ENCODE assay signal across 22 cellular contexts in genomic region chr6:2639876-2640275, GRCh38.
"Had no signal": no experiment of that assay in that cellular context is flagged by ENCODE, and none has a peak within 500 bp of the region (broad histone marks: within the 10 kb centered on the region; RNA-seq: fewer than 3 reads in every experiment).

No MANE protein-coding gene starts in this region.

- H3K4me1 ChIP-seq: upper lobe of right lung had no signal

- H3K27me3 ChIP-seq: hepatocyte, neutrophil, ovary, right atrium auricular region, tibial nerve, upper lobe of right lung, vagina had no signal

- H3K27ac Mint-ChIP-seq: effector memory CD8-positive, alpha-beta T cell; naive thymus-derived CD4-positive, alpha-beta T cell; nephron progenitor cell had no signal

- DNase-seq: effector memory CD8-positive, alpha-beta T cell; esophagus squamous epithelium; foreskin fibroblast; kidney glomerular epithelial cell; mammary epithelial cell; naive thymus-derived CD4-positive, alpha-beta T cell; nephron progenitor cell; ovary; sigmoid colon; small intestine; stimulated activated CD4-positive, alpha-beta T cell treated with anti-CD3 and anti-CD28 coated beads, Interleukin-12 subunit alpha, Interleukin-12 subunit beta, amount 100 ng/mL, for 4 hours; stimulated activated CD4-positive, alpha-beta T cell treated with anti-CD3 and anti-CD28 coated beads, Interleukin-2, amount 100 ng/mL, for 48 hours; stimulated activated naive CD4-positive, alpha-beta T cell treated with Interleukin-2 at 50 U/mL for 16 hours; upper lobe of right lung had no signal

- H3K9me3 Mint-ChIP-seq: effector memory CD8-positive, alpha-beta T cell; naive thymus-derived CD4-positive, alpha-beta T cell; nephron progenitor cell had no signal

- H3K36me3 ChIP-seq: esophagus squamous epithelium, neutrophil, ovary, right atrium auricular region, sigmoid colon, suprapubic skin, tibial nerve, upper lobe of right lung, vagina had no signal

- H3K36me3 Mint-ChIP-seq: naive thymus-derived CD4-positive, alpha-beta T cell had no signal

- H3K79me2 ChIP-seq: hepatocyte had no signal

- H2AFZ ChIP-seq: hepatocyte had no signal

- H3K27ac ChIP-seq: epithelial cell of prostate, esophagus squamous epithelium, hepatocyte, neutrophil, ovary, right atrium auricular region, suprapubic skin, tibial nerve, upper lobe of right lung, vagina had no signal

- H3K4me3 ChIP-seq: esophagus squamous epithelium, hepatocyte, ovary, right atrium auricular region, sigmoid colon, suprapubic skin, tibial nerve, upper lobe of right lung, vagina had no signal

- H3K9me3 ChIP-seq: esophagus squamous epithelium, neutrophil, ovary, right atrium auricular region, sigmoid colon, suprapubic skin, tibial nerve, upper lobe of right lung, vagina had no signal

- H3K4me3 Mint-ChIP-seq: effector memory CD8-positive, alpha-beta T cell; nephron progenitor cell had no signal

- ATAC-seq: effector memory CD8-positive, alpha-beta T cell; left lobe of liver; naive thymus-derived CD4-positive, alpha-beta T cell; upper lobe of right lung had no signal

- H3K4me2 ChIP-seq: hepatocyte had no signal
